28 cellular contexts compared by ENCODE assay signal in the genomic region with DNA sequence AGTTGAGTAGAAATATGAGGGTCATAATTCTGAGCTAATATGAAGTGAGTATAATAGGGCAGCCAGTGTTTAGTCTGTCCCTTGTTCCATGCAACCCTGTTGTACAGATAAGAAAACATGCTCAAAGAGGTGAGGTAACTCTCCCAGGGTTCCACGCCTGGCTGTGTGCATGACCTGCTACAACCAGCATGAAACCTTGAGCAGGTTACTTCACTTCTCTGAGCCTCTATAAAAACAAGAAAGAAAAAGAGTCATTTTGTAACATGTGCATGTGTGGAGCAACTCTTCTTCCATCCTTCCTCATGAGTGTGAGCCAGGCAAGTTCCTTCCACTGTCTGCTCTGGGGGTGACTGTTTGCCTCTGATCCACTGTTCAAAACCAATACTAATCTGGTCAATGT. TPM values are rescaled to one million over a fixed set of nuclear protein-coding genes. Genes with fewer than 3 reads are reported as not detected.
DNase-seq lines count a peak whose midpoint lies in the region; ATAC-seq and TF ChIP-seq lines count a peak whose summit lies in the region.
"Had no signal": no experiment of that assay in that cellular context is flagged by ENCODE, and none has a peak within 500 bp of the region (broad histone marks: within the 10 kb centered on the region; RNA-seq: fewer than 3 reads in every experiment).

No MANE protein-coding gene starts in this region.

- ATAC-seq in left lobe of liver = peak; percentile 46
- ATAC-seq in GM18502 (IDR thresholded peaks at IDR 0.05; ENCODE audit: poor library complexity, unreplicated experiment) = no peak
- ATAC-seq: effector memory CD8-positive, alpha-beta T cell; GM12878 had no signal

- H3K9me3 Mint-ChIP-seq in neural progenitor cell = peaks cover 3% of the 10 kb centered on the region
- H3K9me3 Mint-ChIP-seq: effector memory CD8-positive, alpha-beta T cell; stimulated activated naive CD8-positive, alpha-beta T cell treated with anti-CD3 and anti-CD28 coated beads, Interleukin-15, Interleukin-2, amounts not matched to agents 100 ng/mL and 50 ng/mL, for 24 hours; T-helper 1 cell treated with Interleukin-12 subunit alpha and Interleukin-12 subunit beta and Interleukin-4 antibody, amounts not matched to agents 30 μg/mL and 1 μg/mL, for 36 hours had no signal

- H3K4me1 Mint-ChIP-seq in neural progenitor cell = peaks cover 7% of the 10 kb centered on the region
- H3K4me1 Mint-ChIP-seq: nephron had no signal

- H3K79me2 ChIP-seq in smooth muscle cell (ENCODE audit: low read depth) (peaks cover 23% of the 10 kb centered on the region), neural progenitor cell (ENCODE audit: low read depth) (peaks cover 26% of the 10 kb centered on the region)

- peaks cover 2% of the 10 kb centered on the region for H3K27me3 Mint-ChIP-seq in neural progenitor cell (ENCODE audit: insufficient read depth, low read depth)
- H3K27me3 Mint-ChIP-seq: effector memory CD8-positive, alpha-beta T cell; stimulated activated naive CD8-positive, alpha-beta T cell treated with anti-CD3 and anti-CD28 coated beads, Interleukin-15, Interleukin-2, amounts not matched to agents 100 ng/mL and 50 ng/mL, for 24 hours had no signal

- H4K20me1 ChIP-seq in smooth muscle cell (ENCODE audit: low read depth) (peaks cover 26% of the 10 kb centered on the region), neural progenitor cell (ENCODE audit: low read depth) (peaks cover 15% of the 10 kb centered on the region)

- no peak overlapping the region for H3K9ac ChIP-seq in smooth muscle cell (ENCODE audit: low read depth)
- H3K9ac ChIP-seq in neural progenitor cell = no peak overlapping the region
- H3K9ac ChIP-seq: BLaER1 treated with 17β-estradiol and CSF1 and Interleukin-3, amounts not matched to agents 10 nM and 100 nM had no signal

- H3K4me1 ChIP-seq in smooth muscle cell (ENCODE audit: low read depth) (no peaks in the 10 kb centered on the region), neural progenitor cell (no peaks in the 10 kb centered on the region)

- WGBS in smooth muscle cell (ENCODE audit: low lambda C conversion rate) = 76% methylated on average over 1 of the region's 1 CpG

- H3K9me3 ChIP-seq in smooth muscle cell (replicated peaks; ENCODE audit: low read depth) (no peaks in the 10 kb centered on the region), neural progenitor cell (ENCODE audit: low read depth) (no peaks in the 10 kb centered on the region)
- H3K9me3 ChIP-seq: thoracic aorta had no signal

- H3K27me3 ChIP-seq in HL-60 (ENCODE audit: insufficient read depth, poor library complexity, severe bottlenecking) = no peaks in the 10 kb centered on the region
- H3K27me3 ChIP-seq in smooth muscle cell (ENCODE audit: low read depth) = no peaks in the 10 kb centered on the region
- no peaks in the 10 kb centered on the region for H3K27me3 ChIP-seq in neural progenitor cell
- H3K27me3 ChIP-seq: BLaER1 treated with 17β-estradiol and CSF1 and Interleukin-3, amounts not matched to agents 10 nM and 100 nM had no signal

- no peaks in the 10 kb centered on the region for H3F3A ChIP-seq in smooth muscle cell (ENCODE audit: low read depth)
- H3F3A ChIP-seq in neural progenitor cell (ENCODE audit: low read depth) = no peaks in the 10 kb centered on the region

- DNase-seq in HL-60 (ENCODE audit: low read depth in 1 of 2, low spot score in 1 of 2) (peak; percentile 61 to 88), SKM-1 treated with dmso at 0.1 percent for 144 hours (lab: John Stamatoyannopoulos, UW; ENCODE audit: unreplicated experiment) (peak; percentile 84), left lobe of liver (ENCODE audit: low spot score) (no peak), smooth muscle cell (lab: John Stamatoyannopoulos, UW; ENCODE audit: unreplicated experiment) (no peak), neural progenitor cell (ENCODE audit: low spot score) (no peak)
- no peak for DNase-seq in stimulated activated CD4-positive, alpha-beta T cell treated with anti-CD3 and anti-CD28 coated beads, Interleukin-12 subunit alpha, Interleukin-12 subunit beta, amount 100 ng/mL, for 4 hours
- DNase-seq: activated CD4-positive, CD25-positive, alpha-beta regulatory T cell; activated T-cell treated with anti-CD3 and anti-CD28 coated beads, Interleukin-2, amount 50 U/mL, for 48 hours; cortex of kidney; DMS153; effector memory CD8-positive, alpha-beta T cell; foreskin melanocyte; kidney glomerular epithelial cell; MV-4-11; NCI-H1436; NCI-H226; NCI-H748 treated with DMSO at 0.1 percent for 48 hours; stimulated activated CD4-positive, alpha-beta T cell treated with anti-CD3 and anti-CD28 coated beads, Interleukin-2, amount 100 ng/mL, for 24 hours had no signal

- no peak overlapping the region for H2AFZ ChIP-seq in smooth muscle cell (ENCODE audit: low read depth)
- H2AFZ ChIP-seq in neural progenitor cell (replicated peaks) = no peak overlapping the region

- peak overlapping the region; percentile 66 for H3K27ac ChIP-seq in HL-60 (replicated peaks)
- peak overlapping the region; percentile 71 for H3K27ac ChIP-seq in smooth muscle cell (ENCODE audit: low read depth)
- H3K27ac ChIP-seq in neural progenitor cell = no peak overlapping the region
- H3K27ac ChIP-seq: BLaER1 treated with 17β-estradiol and CSF1 and Interleukin-3, amounts not matched to agents 10 nM and 100 nM; SK-N-MC; thoracic aorta had no signal

- no peak overlapping the region for H3K4me3 ChIP-seq in HL-60 (replicated peaks; ENCODE audit: insufficient read depth, low read length)
- no peak overlapping the region for H3K4me3 ChIP-seq in smooth muscle cell
- no peak overlapping the region for H3K4me3 ChIP-seq in neural progenitor cell
- H3K4me3 ChIP-seq: BLaER1 treated with 17β-estradiol and CSF1 and Interleukin-3, amounts not matched to agents 10 nM and 100 nM; GM12878; lung; SK-N-MC; thoracic aorta had no signal

- TF ChIP-seq CTCF in HL-60 (IDR thresholded peaks at IDR 0.05; ENCODE audit: insufficient read depth, low read length) (no peak), smooth muscle cell (IDR thresholded peaks at IDR 0.05; ENCODE audit: borderline replicate concordance, insufficient read depth, poor library complexity, severe bottlenecking) (no peak), neural progenitor cell (IDR thresholded peaks at IDR 0.05) (no peak)

- H3K27ac Mint-ChIP-seq in neural progenitor cell = no peak overlapping the region
- H3K27ac Mint-ChIP-seq: effector memory CD8-positive, alpha-beta T cell; nephron; stimulated activated naive CD8-positive, alpha-beta T cell treated with anti-CD3 and anti-CD28 coated beads, Interleukin-15, Interleukin-2, amounts not matched to agents 100 ng/mL and 50 ng/mL, for 24 hours; T-helper 1 cell treated with Interleukin-12 subunit alpha and Interleukin-12 subunit beta and Interleukin-4 antibody, amounts not matched to agents 30 μg/mL and 1 μg/mL, for 36 hours had no signal

- H3K36me3 ChIP-seq in smooth muscle cell (ENCODE audit: low read depth) (no peaks in the 10 kb centered on the region), neural progenitor cell (no peaks in the 10 kb centered on the region)

- no peak overlapping the region for H3K4me3 Mint-ChIP-seq in neural progenitor cell
- H3K4me3 Mint-ChIP-seq: effector memory CD8-positive, alpha-beta T cell; nephron; stimulated activated naive CD8-positive, alpha-beta T cell treated with anti-CD3 and anti-CD28 coated beads, Interleukin-15, Interleukin-2, amounts not matched to agents 100 ng/mL and 50 ng/mL, for 24 hours; T-helper 1 cell treated with Interleukin-12 subunit alpha and Interleukin-12 subunit beta and Interleukin-4 antibody, amounts not matched to agents 30 μg/mL and 1 μg/mL, for 36 hours had no signal

- H3K36me3 Mint-ChIP-seq in neural progenitor cell = peaks cover 12% of the 10 kb centered on the region

- H3K4me2 ChIP-seq in smooth muscle cell = no peak overlapping the region
- no peak overlapping the region for H3K4me2 ChIP-seq in neural progenitor cell
- H3K4me2 ChIP-seq: BLaER1 treated with 17β-estradiol and CSF1 and Interleukin-3, amounts not matched to agents 10 nM and 100 nM had no signal

RNA-seq across cellular contexts. Expression of gene GFOD2, which starts 21.7 kb away (rescaled TPM):
- total RNA-seq in left lobe of liver = 33.8 TPM
- total RNA-seq in smooth muscle cell = 10.6 and 15.1 TPM in 2 replicates
- polyA plus RNA-seq in smooth muscle cell = 15.0 and 24.0 TPM in 2 replicates
- 13.2 and 21.4 TPM in 2 replicates for total RNA-seq in neural progenitor cell (ENCODE audit: low replicate concordance)

RNA-seq across cellular contexts. Expression of gene C16orf86, which starts 30.8 kb away (rescaled TPM):
- 5.5 TPM for total RNA-seq in left lobe of liver
- 3.4 and 6.9 TPM in 2 replicates for total RNA-seq in smooth muscle cell
- 3.9 and 8.5 TPM in 2 replicates for polyA plus RNA-seq in smooth muscle cell
- 0.24 and 6.0 TPM in 2 replicates for total RNA-seq in neural progenitor cell (ENCODE audit: low replicate concordance)
- total RNA-seq: H4 had no signal

RNA-seq across cellular contexts. Expression of gene ENKD1, which starts 30.9 kb away (rescaled TPM):
- total RNA-seq in left lobe of liver (10.6 TPM), smooth muscle cell (8.2 and 9.8 TPM in 2 replicates), neural progenitor cell (ENCODE audit: low replicate concordance) (6.9 and 18.7 TPM in 2 replicates)
- polyA plus RNA-seq in smooth muscle cell = 14.2 and 19.0 TPM in 2 replicates

RNA-seq across cellular contexts. Expression of gene PARD6A, which starts 36.6 kb away (rescaled TPM):
- 3.4 TPM for total RNA-seq in left lobe of liver
- 0.36 TPM in 1 of 2 replicates, not detected in the other for total RNA-seq in smooth muscle cell
- polyA plus RNA-seq in smooth muscle cell = 0.58 and 2.0 TPM in 2 replicates
- 2.7 and 8.7 TPM in 2 replicates for total RNA-seq in neural progenitor cell (ENCODE audit: low replicate concordance)
- total RNA-seq: H4 had no signal

RNA-seq across cellular contexts. Expression of gene ACD, which starts 37.3 kb away (rescaled TPM):
- total RNA-seq in left lobe of liver (5.0 TPM), smooth muscle cell (16.5 and 21.9 TPM in 2 replicates), neural progenitor cell (ENCODE audit: low replicate concordance) (11.5 and 31.7 TPM in 2 replicates)
- polyA plus RNA-seq in smooth muscle cell = 31.7 and 45.2 TPM in 2 replicates

Comparison
In these comparisons a context has a peak if more than half of its experiments do, and no peak if none do; other contexts are left out.
1. DNase-seq: peak in HL-60 (2 of 2) and SKM-1 treated with dmso at 0.1 percent for 144 hours (single experiment); none in left lobe of liver (single experiment), smooth muscle cell (single experiment), stimulated activated CD4-positive, alpha-beta T cell treated with anti-CD3 and anti-CD28 coated beads, Interleukin-12 subunit alpha, Interleukin-12 subunit beta, amount 100 ng/mL, for 4 hours (single experiment) and neural progenitor cell (single experiment).